In the genomic region with DNA sequence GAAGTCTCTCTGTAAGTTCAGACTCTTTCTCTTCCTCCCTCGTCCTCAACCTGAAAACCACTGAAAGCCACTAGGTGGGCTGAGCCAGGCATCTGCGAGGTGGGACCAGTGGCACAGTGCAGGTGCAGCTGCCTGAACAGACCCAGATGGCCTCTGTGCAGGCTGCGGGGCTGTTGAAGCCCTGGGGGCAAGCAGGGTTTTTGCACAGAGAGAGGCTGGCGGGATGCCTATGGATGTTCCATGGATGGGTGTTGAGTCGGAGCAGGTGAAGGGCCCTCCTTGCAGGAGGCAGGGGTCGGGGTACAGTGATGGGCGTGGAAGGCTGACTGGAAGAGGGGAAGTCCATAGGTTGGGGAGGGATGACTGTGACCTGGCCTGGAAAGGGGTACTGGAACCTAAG, we compare ENCODE assay signal across 1 cellular context.
TF ChIP-seq lines count a peak whose summit lies in the region.

No MANE protein-coding gene starts in this region.

TF ChIP-seq in IMR-90, 13 proteins besides CTCF, POLR2A, EP300 and RAD21 (continued from another document):
- TF ChIP-seq, protein P1, sequence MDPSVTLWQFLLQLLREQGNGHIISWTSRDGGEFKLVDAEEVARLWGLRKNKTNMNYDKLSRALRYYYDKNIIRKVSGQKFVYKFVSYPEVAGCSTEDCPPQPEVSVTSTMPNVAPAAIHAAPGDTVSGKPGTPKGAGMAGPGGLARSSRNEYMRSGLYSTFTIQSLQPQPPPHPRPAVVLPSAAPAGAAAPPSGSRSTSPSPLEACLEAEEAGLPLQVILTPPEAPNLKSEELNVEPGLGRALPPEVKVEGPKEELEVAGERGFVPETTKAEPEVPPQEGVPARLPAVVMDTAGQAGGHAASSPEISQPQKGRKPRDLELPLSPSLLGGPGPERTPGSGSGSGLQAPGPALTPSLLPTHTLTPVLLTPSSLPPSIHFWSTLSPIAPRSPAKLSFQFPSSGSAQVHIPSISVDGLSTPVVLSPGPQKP (IDR thresholded peaks at IDR 0.05; ENCODE audit: borderline replicate concordance, low read depth, low read length) = no peak
